ENCODE assay signal across 32 cellular contexts in the genomic region with DNA sequence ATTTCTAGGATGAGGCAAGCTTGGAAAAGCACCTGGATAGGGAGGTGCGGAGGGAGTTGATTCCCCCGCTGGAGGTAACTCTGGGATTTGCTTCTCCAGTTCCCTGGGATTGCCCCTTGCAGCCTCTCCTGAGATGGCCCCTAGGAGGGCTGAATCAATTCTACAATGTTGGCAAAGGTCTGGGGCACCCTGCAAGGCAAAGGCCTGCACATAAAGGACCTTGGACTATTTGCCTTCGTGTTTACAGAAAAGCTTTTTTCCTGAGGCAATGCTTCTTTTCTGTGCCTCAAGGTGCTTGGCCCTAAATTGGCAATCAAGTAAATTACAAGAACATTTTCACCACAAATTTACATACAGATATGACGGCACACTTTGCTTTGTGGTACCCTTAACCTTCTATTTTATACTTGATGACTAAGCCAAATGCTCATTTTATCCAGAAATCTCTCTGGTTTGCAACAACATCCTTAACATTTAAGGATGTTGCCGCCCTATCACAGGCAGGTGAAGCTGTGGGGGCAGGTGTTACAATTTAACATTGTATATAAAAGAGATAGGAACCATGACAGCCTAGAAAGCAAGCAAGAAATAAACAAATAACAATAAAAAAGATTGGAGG. TPM values are rescaled to one million over a fixed set of nuclear protein-coding genes. Genes with fewer than 3 reads are reported as not detected.
"Had no signal": no experiment of that assay in that cellular context is flagged by ENCODE, and none has a peak within 500 bp of the region (broad histone marks: within the 10 kb centered on the region; RNA-seq: fewer than 3 reads in every experiment).

No MANE protein-coding gene starts in this region.

- H3K27ac Mint-ChIP-seq: activated CD4-positive, alpha-beta memory T cell treated with anti-CD3 and anti-CD28 coated beads for 36 hours; activated naive CD4-positive, alpha-beta T cell treated with anti-CD3 and anti-CD28 coated beads, Interleukin-2, amount 50 U/mL, for 24 hours; activated naive CD8-positive, alpha-beta T cell treated with anti-CD3 and anti-CD28 coated beads, Interleukin-2, amount 10 ng/mL, durations not matched to agents 7 days and 5 days; T-helper 2 cell treated with Interferon-gamma antibody and Interleukin-4, amounts not matched to agents 5 μg/mL and 100 μg/mL, for 36 hours had no signal

- H3K4me3 ChIP-seq: ascending aorta, cardiac muscle cell, SJCRH30, SK-N-MC had no signal

- H3K4me1 Mint-ChIP-seq: activated naive CD4-positive, alpha-beta T cell treated with anti-CD3 and anti-CD28 coated beads, Interleukin-2, amount 50 U/mL, for 24 hours; activated naive CD8-positive, alpha-beta T cell treated with anti-CD3 and anti-CD28 coated beads, Interleukin-2, amount 10 ng/mL, durations not matched to agents 7 days and 5 days; central memory CD8-positive, alpha-beta T cell had no signal

- H3K27ac ChIP-seq: ascending aorta, cardiac muscle cell, SJCRH30, SK-N-MC had no signal

- H3K9me3 Mint-ChIP-seq: activated CD4-positive, alpha-beta memory T cell treated with anti-CD3 and anti-CD28 coated beads for 36 hours; activated naive CD4-positive, alpha-beta T cell treated with anti-CD3 and anti-CD28 coated beads, Interleukin-2, amount 50 U/mL, for 24 hours; activated naive CD8-positive, alpha-beta T cell treated with anti-CD3 and anti-CD28 coated beads, Interleukin-2, amount 10 ng/mL, durations not matched to agents 7 days and 5 days; activated T-cell treated with anti-CD3 and anti-CD28 coated beads, Interleukin-2, amount 50 U/mL, for 4 hours; central memory CD8-positive, alpha-beta T cell; T-helper 2 cell treated with Interferon-gamma antibody and Interleukin-4, amounts not matched to agents 5 μg/mL and 100 μg/mL, for 36 hours had no signal

- DNase-seq: activated CD4-positive, alpha-beta memory T cell treated with anti-CD3 and anti-CD28 coated beads for 36 hours; activated CD4-positive, alpha-beta T cell treated with anti-CD3 and anti-CD28 coated beads for 4 hours; activated CD4-positive, alpha-beta T cell treated with anti-CD3 and anti-CD28 coated beads, Interleukin-2, amount 50 U/mL, for 1 hour; activated CD4-positive, CD25-positive, alpha-beta regulatory T cell treated with anti-CD3 and anti-CD28 coated beads, Interleukin-2, amount 50 U/mL, for 72 hours; activated CD8-positive, alpha-beta memory T cell treated with anti-CD3 and anti-CD28 coated beads, Interleukin-2, amount 50 U/mL, for 4 hours; activated gamma-delta T cell; activated naive CD4-positive, alpha-beta T cell treated with Interleukin-2 at 50 U/mL for 16 hours; activated naive CD8-positive, alpha-beta T cell treated with anti-CD3 and anti-CD28 coated beads, Interleukin-2, amount 10 ng/mL, durations not matched to agents 7 days and 5 days; activated T-cell treated with anti-CD3 and anti-CD28 coated beads for 4 hours; activated T-cell treated with anti-CD3 and anti-CD28 coated beads, Interleukin-2, amount 50 U/mL, for 4 hours; amygdala; NCI-H1092 treated with DMSO at 0.1 percent for 48 hours; NCI-H1417; NCI-H1694; NCI-H1930; NCI-H2081 treated with DMSO at 0.1 percent for 48 hours; NCI-H226; NCI-H446 treated with DMSO at 0.1 percent for 48 hours; NCI-H524; SHP77; SJCRH30 had no signal

- H3K4me1 ChIP-seq: ascending aorta, SJCRH30 had no signal

- H3K36me3 Mint-ChIP-seq: activated CD4-positive, alpha-beta memory T cell treated with anti-CD3 and anti-CD28 coated beads for 36 hours; activated naive CD4-positive, alpha-beta T cell treated with anti-CD3 and anti-CD28 coated beads, Interleukin-2, amount 50 U/mL, for 24 hours had no signal

- H3K4me3 Mint-ChIP-seq: activated CD4-positive, alpha-beta memory T cell treated with anti-CD3 and anti-CD28 coated beads for 36 hours; activated naive CD4-positive, alpha-beta T cell treated with anti-CD3 and anti-CD28 coated beads, Interleukin-2, amount 50 U/mL, for 24 hours; activated naive CD8-positive, alpha-beta T cell treated with anti-CD3 and anti-CD28 coated beads, Interleukin-2, amount 10 ng/mL, durations not matched to agents 7 days and 5 days; activated T-cell treated with anti-CD3 and anti-CD28 coated beads, Interleukin-2, amount 50 U/mL, for 4 hours; central memory CD8-positive, alpha-beta T cell; T-helper 2 cell treated with Interferon-gamma antibody and Interleukin-4, amounts not matched to agents 5 μg/mL and 100 μg/mL, for 36 hours had no signal

- H3K36me3 ChIP-seq: ascending aorta, cardiac muscle cell, SJCRH30 had no signal

- H3K9me3 ChIP-seq: ascending aorta, SJCRH30 had no signal

- H3K27me3 Mint-ChIP-seq: activated CD4-positive, alpha-beta memory T cell treated with anti-CD3 and anti-CD28 coated beads for 36 hours; activated naive CD4-positive, alpha-beta T cell treated with anti-CD3 and anti-CD28 coated beads, Interleukin-2, amount 50 U/mL, for 24 hours; central memory CD8-positive, alpha-beta T cell had no signal

- H3K27me3 ChIP-seq: ascending aorta, cardiac muscle cell, SJCRH30 had no signal

- ATAC-seq: activated T-cell treated with anti-CD3 and anti-CD28 coated beads, Interleukin-2, amount 50 U/mL, for 4 hours; Panc1 had no signal

RNA-seq across cellular contexts. Expression of gene MIP, which starts 45.5 kb away (rescaled TPM):
- total RNA-seq: activated CD4-positive, alpha-beta memory T cell treated with anti-CD3 and anti-CD28 coated beads for 36 hours; activated naive CD8-positive, alpha-beta T cell treated with anti-CD3 and anti-CD28 coated beads, Interleukin-2, amount 10 ng/mL, durations not matched to agents 7 days and 5 days; ascending aorta; cardiac muscle cell; chondrocyte; SJCRH30; T-helper 1 cell treated with Interleukin-12 subunit alpha and Interleukin-12 subunit beta and Interleukin-4 antibody, amounts not matched to agents 30 ng/mL and 1 ng/mL, for 36 hours had no signal

RNA-seq across cellular contexts. Expression of gene APOF, which starts 46.3 kb away (rescaled TPM):
- total RNA-seq: activated CD4-positive, alpha-beta memory T cell treated with anti-CD3 and anti-CD28 coated beads for 36 hours; activated naive CD8-positive, alpha-beta T cell treated with anti-CD3 and anti-CD28 coated beads, Interleukin-2, amount 10 ng/mL, durations not matched to agents 7 days and 5 days; ascending aorta; cardiac muscle cell; chondrocyte; M059J; RPMI7951; SJCRH30; T-helper 1 cell treated with Interleukin-12 subunit alpha and Interleukin-12 subunit beta and Interleukin-4 antibody, amounts not matched to agents 30 ng/mL and 1 ng/mL, for 36 hours had no signal
- polyA plus RNA-seq: cardiac muscle cell had no signal
